Comparison of ENCODE assay signal across 19 cellular contexts in genomic region chr13:73954808-73955207, GRCh38.
A peak's percentile ranks its signal among the peaks of the same experiment; 100 is the strongest.
DNase-seq lines count a peak whose midpoint lies in the region; ATAC-seq lines count a peak whose summit lies in the region.
"Had no signal": no experiment of that assay in that cellular context is flagged by ENCODE, and none has a peak within 500 bp of the region (broad histone marks: within the 10 kb centered on the region; RNA-seq: fewer than 3 reads in every experiment).

No MANE protein-coding gene starts in this region.

- H3K4me3 Mint-ChIP-seq in stimulated activated effector memory CD8-positive, alpha-beta T cell treated with anti-CD3 and anti-CD28 coated beads, Interleukin-12 subunit alpha, Interleukin-12 subunit beta, amount 100 ng/mL, for 72 hours = no peak overlapping the region
- H3K4me3 Mint-ChIP-seq: activated naive CD8-positive, alpha-beta T cell treated with anti-CD3 and anti-CD28 coated beads, Interleukin-2, amount 10 ng/mL, durations not matched to agents 7 days and 5 days; nephron; stimulated activated memory B cell treated with anti-CD40 and anti-IgM and Interleukin-4, amounts not matched to agents 10 μg/mL and 1 μg/mL and 100 μg/mL, for 72 hours; T-cell had no signal

- no peak overlapping the region for H3K27ac Mint-ChIP-seq in stimulated activated effector memory CD8-positive, alpha-beta T cell treated with anti-CD3 and anti-CD28 coated beads, Interleukin-12 subunit alpha, Interleukin-12 subunit beta, amount 100 ng/mL, for 72 hours
- H3K27ac Mint-ChIP-seq: activated naive CD8-positive, alpha-beta T cell treated with anti-CD3 and anti-CD28 coated beads, Interleukin-2, amount 10 ng/mL, durations not matched to agents 7 days and 5 days; stimulated activated memory B cell treated with anti-CD40 and anti-IgM and Interleukin-4, amounts not matched to agents 10 μg/mL and 1 μg/mL and 100 μg/mL, for 72 hours; T-cell had no signal

- no peaks in the 10 kb centered on the region for H3K9me3 Mint-ChIP-seq in stimulated activated effector memory CD8-positive, alpha-beta T cell treated with anti-CD3 and anti-CD28 coated beads, Interleukin-12 subunit alpha, Interleukin-12 subunit beta, amount 100 ng/mL, for 72 hours
- H3K9me3 Mint-ChIP-seq: nephron, T-cell had no signal

- H3K36me3 Mint-ChIP-seq in stimulated activated effector memory CD8-positive, alpha-beta T cell treated with anti-CD3 and anti-CD28 coated beads, Interleukin-12 subunit alpha, Interleukin-12 subunit beta, amount 100 ng/mL, for 72 hours = no peaks in the 10 kb centered on the region

- peaks cover 38% of the 10 kb centered on the region for H3K4me1 Mint-ChIP-seq in stimulated activated effector memory CD8-positive, alpha-beta T cell treated with anti-CD3 and anti-CD28 coated beads, Interleukin-12 subunit alpha, Interleukin-12 subunit beta, amount 100 ng/mL, for 72 hours

- peak; percentile 79 for ATAC-seq in GM18508 (IDR thresholded peaks at IDR 0.05; ENCODE audit: insufficient read depth, unreplicated experiment)
- ATAC-seq in GM19468 (IDR thresholded peaks at IDR 0.05; ENCODE audit: extremely low read depth, unreplicated experiment) = peak; percentile 46
- peak; percentile 74 for ATAC-seq in HG02759 (IDR thresholded peaks at IDR 0.05; ENCODE audit: unreplicated experiment)
- peak; percentile 50 for ATAC-seq in HG03469 (IDR thresholded peaks at IDR 0.05; ENCODE audit: unreplicated experiment)
- no peak for ATAC-seq in stimulated activated effector memory CD8-positive, alpha-beta T cell treated with anti-CD3 and anti-CD28 coated beads, Interleukin-12 subunit alpha, Interleukin-12 subunit beta, amount 100 ng/mL, for 72 hours
- ATAC-seq: activated CD4-positive, CD25-positive, alpha-beta regulatory T cell treated with anti-CD3 and anti-CD28 coated beads, Interleukin-2, amount 50 U/mL, for 24 hours; esophagus mucosa; Panc1; stimulated activated memory B cell treated with anti-CD40 and anti-IgM and Interleukin-4, amounts not matched to agents 10 μg/mL and 1 μg/mL and 100 μg/mL, for 72 hours had no signal

- no peak for DNase-seq in activated CD4-positive, alpha-beta T cell treated with anti-CD3 and anti-CD28 coated beads for 4 hours
- DNase-seq in hypothalamus (lab: John Stamatoyannopoulos, UW) (no peak), NCI-H128 (lab: John Stamatoyannopoulos, UW; ENCODE audit: unreplicated experiment) (no peak)
- DNase-seq in stimulated activated effector memory CD8-positive, alpha-beta T cell treated with anti-CD3 and anti-CD28 coated beads, Interleukin-12 subunit alpha, Interleukin-12 subunit beta, amount 100 ng/mL, for 72 hours (ENCODE audit: low spot score in 2 of 2) = no peak
- DNase-seq: activated naive CD8-positive, alpha-beta T cell treated with anti-CD3 and anti-CD28 coated beads, Interleukin-2, amount 10 ng/mL, durations not matched to agents 7 days and 5 days; activated T-cell treated with anti-CD3 and anti-CD28 coated beads for 4 hours; KBM-7; NCI-H524 treated with DMSO at 0.1 percent for 48 hours; retina; T-cell had no signal
